ENCODE assay signal across 12 cellular contexts in the genomic region with DNA sequence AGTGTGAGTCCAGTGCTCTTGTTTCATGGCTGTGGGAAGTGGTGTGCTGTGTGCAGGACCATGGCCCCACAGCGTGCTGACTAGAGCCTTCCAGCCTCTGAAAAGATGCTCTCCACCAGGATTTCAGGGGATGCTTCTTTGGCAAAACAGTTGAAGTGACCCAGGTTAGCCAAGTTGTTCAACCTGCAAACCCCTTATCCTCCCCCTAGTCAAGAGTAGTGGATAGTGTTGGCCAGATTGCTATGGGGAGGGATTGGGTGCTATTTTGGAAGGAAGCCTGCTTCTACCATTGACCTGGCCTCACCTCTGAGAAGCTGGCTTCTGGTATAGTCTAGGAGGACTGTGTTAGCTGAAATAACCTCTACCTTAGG. TPM values are rescaled to one million over a fixed set of nuclear protein-coding genes. Genes with fewer than 3 reads are reported as not detected.
A peak's percentile ranks its signal among the peaks of the same experiment; 100 is the strongest.
DNase-seq lines count a peak whose midpoint lies in the region; ATAC-seq and TF ChIP-seq lines count a peak whose summit lies in the region.
"Had no signal": no experiment of that assay in that cellular context is flagged by ENCODE, and none has a peak within 500 bp of the region (broad histone marks: within the 10 kb centered on the region; RNA-seq: fewer than 3 reads in every experiment).

No MANE protein-coding gene starts in this region.

- H3K36me3 ChIP-seq in cardiac muscle cell (no peaks in the 10 kb centered on the region), breast epithelium (no peaks in the 10 kb centered on the region), lower lobe of right lung (peaks cover under 1% of the 10 kb centered on the region), upper lobe of right lung (no peaks in the 10 kb centered on the region)
- H3K36me3 ChIP-seq: SJCRH30 had no signal

- intact Hi-C loops in cardiac septum (cut with DNase I) (loop anchor here (5.0 kb wide), 1 partner anchor 110 kb away; no protein-coding TSS in a partner anchor), breast epithelium (cut with DNase I; ENCODE audit: low total_unique reads) (no loop called here), lower lobe of right lung (cut with DNase I) (no loop called here), upper lobe of right lung (cut with DNase I) (loop anchor here (10.0 kb wide), 1 partner anchor 57 kb away; no protein-coding TSS in a partner anchor)

- no peak overlapping the region for H3K27ac ChIP-seq in cardiac muscle cell
- peak overlapping the region; percentile 70 to 83 for H3K27ac ChIP-seq in breast epithelium
- H3K27ac ChIP-seq in lower lobe of right lung: peak overlapping the region; percentile 93
- peak overlapping the region; percentile 85 for H3K27ac ChIP-seq in upper lobe of right lung
- H3K27ac ChIP-seq: SJCRH30 had no signal

- H3K27me3 ChIP-seq in cardiac muscle cell (no peaks in the 10 kb centered on the region), breast epithelium (no peaks in the 10 kb centered on the region), lower lobe of right lung (ENCODE audit: low read depth) (no peaks in the 10 kb centered on the region), upper lobe of right lung (no peaks in the 10 kb centered on the region)
- H3K27me3 ChIP-seq: SJCRH30 had no signal

- no peak for DNase-seq in cardiac muscle cell (ENCODE audit: low read depth in 1 of 2, low spot score in 1 of 2)
- DNase-seq in cardiac septum (ENCODE audit: low spot score): no peak
- DNase-seq in breast epithelium (ENCODE audit: low spot score in 2 of 2): no peak
- no peak for DNase-seq in lower lobe of right lung
- DNase-seq in upper lobe of right lung: no peak
- DNase-seq in GM13977 (ENCODE audit: low spot score): no peak
- no peak for DNase-seq in GOT3 (lab: John Stamatoyannopoulos, UW)
- DNase-seq: CD4-positive, alpha-beta memory T cell; NCI-H226; retina; SJCRH30 had no signal

- no peak for TF ChIP-seq POLR2A in breast epithelium (IDR thresholded peaks at IDR 0.05)

- ATAC-seq in lower lobe of right lung: no peak
- ATAC-seq in upper lobe of right lung: no peak
- no peak for ATAC-seq in HG03095 (IDR thresholded peaks at IDR 0.05; ENCODE audit: unreplicated experiment)

- H3K4me3 ChIP-seq in cardiac muscle cell (peak overlapping the region; percentile 86), breast epithelium (peak overlapping the region in 2 of 3 donors; percentile 75 to 90), lower lobe of right lung (peak overlapping the region; percentile 92), upper lobe of right lung (peak overlapping the region; percentile 77)
- H3K4me3 ChIP-seq: SJCRH30 had no signal

- in situ Hi-C loops in GM13977 (cut with MboI; ENCODE audit: low pct_unique_long_range_greater_than_20kb, low sequenced_read_pairs, unreplicated experiment): no loop called here

- TF ChIP-seq CTCF in cardiac muscle cell (IDR thresholded peaks at IDR 0.05; ENCODE audit: low read depth, low read length) (no peak), breast epithelium (IDR thresholded peaks at IDR 0.05) (no peak), lower lobe of right lung (IDR thresholded peaks at IDR 0.05) (no peak), upper lobe of right lung (IDR thresholded peaks at IDR 0.05) (no peak), GM13977 (IDR thresholded peaks at IDR 0.05; ENCODE audit: extremely low read depth, insufficient read depth, missing control alignments) (no peak)

- H3K9me3 ChIP-seq in cardiac muscle cell (ENCODE audit: low read depth): no peaks in the 10 kb centered on the region
- no peaks in the 10 kb centered on the region for H3K9me3 ChIP-seq in breast epithelium
- no peaks in the 10 kb centered on the region for H3K9me3 ChIP-seq in lower lobe of right lung
- H3K9me3 ChIP-seq in upper lobe of right lung: no peaks in the 10 kb centered on the region
- H3K9me3 ChIP-seq: SJCRH30 had no signal

- H3K4me1 ChIP-seq in cardiac muscle cell (ENCODE audit: low read depth): peaks cover 28% of the 10 kb centered on the region
- peaks cover 0 to 4% of the 10 kb centered on the region in 2 donors for H3K4me1 ChIP-seq in breast epithelium
- peaks cover 34% of the 10 kb centered on the region for H3K4me1 ChIP-seq in lower lobe of right lung
- H3K4me1 ChIP-seq in upper lobe of right lung: peaks cover 27% of the 10 kb centered on the region

RNA-seq across cellular contexts. Expression of gene MICAL2, which starts 1.7 kb away (rescaled TPM):
- total RNA-seq in cardiac muscle cell: 123 and 178 TPM in 2 replicates
- 153 and 191 TPM in 2 replicates for polyA plus RNA-seq in cardiac muscle cell
- total RNA-seq in cardiac septum: 98.7 TPM
- 10 to 100 TPM; 30.9 to 52.4 (median 38.6) TPM for total RNA-seq in breast epithelium
- total RNA-seq in lower lobe of right lung: 127 TPM
- total RNA-seq in upper lobe of right lung: 197 TPM

Comparison
In these comparisons a context has a peak if more than half of its experiments do, and no peak if none do; other contexts are left out.
1. intact Hi-C loops: an anchor here in cardiac septum (5.0 kb wide) and upper lobe of right lung (10.0 kb wide); none called in breast epithelium and lower lobe of right lung.